21 cellular contexts compared by ENCODE assay signal in genomic region chr3:127139601-127140500, GRCh38. TPM values are rescaled to one million over a fixed set of nuclear protein-coding genes. Genes with fewer than 3 reads are reported as not detected.
"Had no signal": no experiment of that assay in that cellular context is flagged by ENCODE, and none has a peak within 500 bp of the region (broad histone marks: within the 10 kb centered on the region; RNA-seq: fewer than 3 reads in every experiment).

No MANE protein-coding gene starts in this region.

- H3K4me3 ChIP-seq: adrenal gland, breast epithelium, SJSA1 had no signal

- H3K36me3 Mint-ChIP-seq: activated CD4-positive, alpha-beta memory T cell treated with anti-CD3 and anti-CD28 coated beads for 36 hours; activated naive CD8-positive, alpha-beta T cell treated with anti-CD3 and anti-CD28 coated beads, Interleukin-2, amount 10 ng/mL, durations not matched to agents 7 days and 5 days had no signal

- H3K9me3 Mint-ChIP-seq: activated CD4-positive, alpha-beta T cell treated with anti-CD3 and anti-CD28 coated beads, Interleukin-2, amount 10 ng/mL, durations not matched to agents 7 days and 5 days had no signal

- ATAC-seq: PC-3 had no signal

- H3K27ac Mint-ChIP-seq: activated CD4-positive, alpha-beta memory T cell treated with anti-CD3 and anti-CD28 coated beads for 36 hours; activated CD4-positive, alpha-beta T cell treated with anti-CD3 and anti-CD28 coated beads, Interleukin-2, amount 10 ng/mL, durations not matched to agents 7 days and 5 days; activated naive CD8-positive, alpha-beta T cell treated with anti-CD3 and anti-CD28 coated beads, Interleukin-2, amount 10 ng/mL, durations not matched to agents 7 days and 5 days had no signal

- H3K27me3 ChIP-seq: adrenal gland had no signal

- H3K27ac ChIP-seq: adrenal gland, breast epithelium, SJSA1 had no signal

- H3K4me3 Mint-ChIP-seq: activated CD4-positive, alpha-beta memory T cell treated with anti-CD3 and anti-CD28 coated beads for 36 hours; activated CD4-positive, alpha-beta T cell treated with anti-CD3 and anti-CD28 coated beads, Interleukin-2, amount 10 ng/mL, durations not matched to agents 7 days and 5 days; activated naive CD8-positive, alpha-beta T cell treated with anti-CD3 and anti-CD28 coated beads, Interleukin-2, amount 10 ng/mL, durations not matched to agents 7 days and 5 days had no signal

- H3K4me1 ChIP-seq: SJSA1 had no signal

- H3K9me3 ChIP-seq: adrenal gland, breast epithelium, SJSA1 had no signal

- H3K36me3 ChIP-seq: adrenal gland, breast epithelium, SJSA1 had no signal

- H3K4me1 Mint-ChIP-seq: activated CD4-positive, alpha-beta T cell treated with anti-CD3 and anti-CD28 coated beads, Interleukin-2, amount 10 ng/mL, durations not matched to agents 7 days and 5 days; activated naive CD8-positive, alpha-beta T cell treated with anti-CD3 and anti-CD28 coated beads, Interleukin-2, amount 10 ng/mL, durations not matched to agents 7 days and 5 days had no signal

- DNase-seq: activated CD4-positive, alpha-beta memory T cell treated with anti-CD3 and anti-CD28 coated beads for 36 hours; activated CD4-positive, alpha-beta T cell treated with anti-CD3 and anti-CD28 coated beads, Interleukin-2, amount 10 ng/mL, durations not matched to agents 7 days and 5 days; activated CD4-positive, CD25-positive, alpha-beta regulatory T cell; activated CD8-positive, alpha-beta memory T cell treated with anti-CD3 and anti-CD28 coated beads, Interleukin-2, amount 50 U/mL, for 4 hours; activated naive CD4-positive, alpha-beta T cell treated with anti-CD3 and anti-CD28 coated beads, Interleukin-2, amount 50 U/mL, for 16 hours; activated naive CD8-positive, alpha-beta T cell treated with anti-CD3 and anti-CD28 coated beads, Interleukin-2, amount 10 ng/mL, durations not matched to agents 7 days and 5 days; activated T-cell treated with anti-CD3 and anti-CD28 coated beads, Interleukin-2, amount 50 U/mL, for 1 hour; caudate nucleus; IMR-90; Kasumi-1; KBM-7; NCI-H1930; NCI-H345; NCI-H510A; PC-3; SHP77; T-helper 1 cell had no signal

RNA-seq across cellular contexts. Expression of gene PRR23E, which starts 53.1 kb away (rescaled TPM):
- total RNA-seq: activated CD4-positive, alpha-beta memory T cell treated with anti-CD3 and anti-CD28 coated beads for 36 hours; activated CD4-positive, alpha-beta T cell treated with anti-CD3 and anti-CD28 coated beads, Interleukin-2, amount 10 ng/mL, durations not matched to agents 7 days and 5 days; activated naive CD8-positive, alpha-beta T cell treated with anti-CD3 and anti-CD28 coated beads, Interleukin-2, amount 10 ng/mL, durations not matched to agents 7 days and 5 days; adrenal gland; breast epithelium; IMR-90; PC-3; SJSA1; T-helper 2 cell treated with Interferon-gamma antibody and Interleukin-4, amounts not matched to agents 100 ng/mL and 5 ng/mL, for 36 hours had no signal
- polyA plus RNA-seq: adrenal gland, IMR-90 had no signal
